Comparison of ENCODE assay signal across 8 cellular contexts in genomic region chr5:122415481-122416120, GRCh38.
DNase-seq lines count a peak whose midpoint lies in the region; ATAC-seq and TF ChIP-seq lines count a peak whose summit lies in the region.

No MANE protein-coding gene starts in this region.

- H3K27me3 Mint-ChIP-seq in neural progenitor cell (ENCODE audit: insufficient read depth, low read depth), result no peaks in the 10 kb centered on the region

- no peak overlapping the region for H3K4me2 ChIP-seq in Loucy (ENCODE audit: low read depth, low read length, poor library complexity, severe bottlenecking)
- H3K4me2 ChIP-seq in neural progenitor cell, result peak overlapping the region; percentile 10

- H3K9ac ChIP-seq in Loucy (ENCODE audit: low read depth, low read length, poor library complexity, severe bottlenecking), result no peak overlapping the region
- no peak overlapping the region for H3K9ac ChIP-seq in neural progenitor cell

- no peaks in the 10 kb centered on the region for H4K20me1 ChIP-seq in Loucy (ENCODE audit: insufficient read depth, low read length, poor library complexity, severe bottlenecking)
- no peaks in the 10 kb centered on the region for H4K20me1 ChIP-seq in neural progenitor cell (ENCODE audit: low read depth)

- H3K4me3 ChIP-seq in A673 (ENCODE audit: low read depth, low read length, poor library complexity, severe bottlenecking), result no peak overlapping the region
- no peak overlapping the region for H3K4me3 ChIP-seq in GM12875 (ENCODE audit: low read depth, low read length)
- no peak overlapping the region for H3K4me3 ChIP-seq in Loucy (ENCODE audit: low read length, poor library complexity, severe bottlenecking)
- no peak overlapping the region for H3K4me3 ChIP-seq in fibroblast of pulmonary artery (replicated peaks; ENCODE audit: low read depth, low read length)
- no peak overlapping the region for H3K4me3 ChIP-seq in neural progenitor cell

- H3F3A ChIP-seq in Loucy (ENCODE audit: low read depth), result no peaks in the 10 kb centered on the region
- H3F3A ChIP-seq in neural progenitor cell (ENCODE audit: low read depth), result no peaks in the 10 kb centered on the region

- POLR2A ChIA-PET in A673 (lab: Charles Lee; ENCODE audit: low non-redundant PET), result no interaction called here

- TF ChIP-seq CTCF in A673 (conservative IDR thresholded peaks at IDR 0.05; ENCODE audit: low read depth, low read length) (peak; percentile 77), GM12875 (IDR thresholded peaks at IDR 0.05; ENCODE audit: borderline replicate concordance, insufficient read depth, low read depth, low read length) (peak; percentile 78), Loucy (conservative IDR thresholded peaks at IDR 0.05; ENCODE audit: low read length) (peak; percentile 58), fibroblast of pulmonary artery (IDR thresholded peaks at IDR 0.05; ENCODE audit: low read length, missing control alignments) (peak; percentile 82), neural progenitor cell (IDR thresholded peaks at IDR 0.05) (peak; percentile 75)

- H3K27ac Mint-ChIP-seq in neural progenitor cell, result peak overlapping the region; percentile 77

- H3K27ac ChIP-seq in A673 (ENCODE audit: low read depth, low read length, poor library complexity, severe bottlenecking) (no peak overlapping the region), neural progenitor cell (no peak overlapping the region)

- H3K4me3 Mint-ChIP-seq in neural progenitor cell, result no peak overlapping the region

- H3K36me3 Mint-ChIP-seq in neural progenitor cell, result no peaks in the 10 kb centered on the region

- H3K9me2 ChIP-seq in Loucy (replicated peaks; ENCODE audit: low read depth, low read length), result no peaks in the 10 kb centered on the region

- H3K36me3 ChIP-seq in A673 (ENCODE audit: insufficient read depth, low read length, poor library complexity, severe bottlenecking), result no peaks in the 10 kb centered on the region
- H3K36me3 ChIP-seq in Loucy (ENCODE audit: insufficient read depth, low read length), result no peaks in the 10 kb centered on the region
- H3K36me3 ChIP-seq in neural progenitor cell, result no peaks in the 10 kb centered on the region

- CTCF ChIA-PET in A673 (lab: Charles Lee), result no interaction called here

- H3K79me2 ChIP-seq in Loucy (ENCODE audit: insufficient read depth, low read length) (no peaks in the 10 kb centered on the region), neural progenitor cell (ENCODE audit: low read depth) (no peaks in the 10 kb centered on the region)

- no TSS peak for BruUV-seq in A673 (replicated peaks; lab: Mats Ljungman, UMichigan)

- H3K9me3 ChIP-seq in A673 (ENCODE audit: low read depth, low read length, poor library complexity, severe bottlenecking), result no peaks in the 10 kb centered on the region
- no peaks in the 10 kb centered on the region for H3K9me3 ChIP-seq in Loucy (ENCODE audit: insufficient read depth, low read depth, low read length)
- no peaks in the 10 kb centered on the region for H3K9me3 ChIP-seq in neural progenitor cell (ENCODE audit: low read depth)

- DNase-seq in A673 (ENCODE audit: low spot score) (peak; percentile 74), SHP77 treated with DMSO at 0.1 percent for 48 hours (lab: John Stamatoyannopoulos, UW) (peak; percentile 54), fibroblast of pulmonary artery (ENCODE audit: low read depth) (peak; percentile 81), neural progenitor cell (ENCODE audit: low spot score) (peak; percentile 83), T-helper 9 cell (no peak)

- intact Hi-C loops in A673 (cut with micrococcal nuclease; ENCODE audit: unreplicated experiment), result loop anchor here (2.0 kb wide), 1 partner anchor 221 kb away; no protein-coding TSS in a partner anchor

- peak; percentile 80 for ATAC-seq in HG02571 (IDR thresholded peaks at IDR 0.05; ENCODE audit: unreplicated experiment)

- no peaks in the 10 kb centered on the region for H3K4me1 ChIP-seq in A673 (ENCODE audit: insufficient read depth, low read length, poor library complexity, severe bottlenecking)
- H3K4me1 ChIP-seq in Loucy (ENCODE audit: insufficient read depth, low read length, poor library complexity, severe bottlenecking), result no peaks in the 10 kb centered on the region
- peaks cover 11% of the 10 kb centered on the region for H3K4me1 ChIP-seq in neural progenitor cell

- no peaks in the 10 kb centered on the region for H3K9me3 Mint-ChIP-seq in neural progenitor cell

- H2AFZ ChIP-seq in Loucy (ENCODE audit: low read length) (peak overlapping the region; percentile 59), neural progenitor cell (replicated peaks) (peak overlapping the region; percentile 93)

- peaks cover 9% of the 10 kb centered on the region for H3K27me3 ChIP-seq in A673 (replicated peaks; ENCODE audit: insufficient read depth, low read depth, low read length, poor library complexity)
- no peaks in the 10 kb centered on the region for H3K27me3 ChIP-seq in Loucy (ENCODE audit: insufficient read depth, low read length, poor library complexity, severe bottlenecking)
- no peaks in the 10 kb centered on the region for H3K27me3 ChIP-seq in neural progenitor cell

- H3K4me1 Mint-ChIP-seq in neural progenitor cell, result peaks cover 13% of the 10 kb centered on the region
